23 cellular contexts compared by ENCODE assay signal in genomic region chr2:50748652-50749174, GRCh38.
"Had no signal": no experiment of that assay in that cellular context is flagged by ENCODE, and none has a peak within 500 bp of the region (broad histone marks: within the 10 kb centered on the region; RNA-seq: fewer than 3 reads in every experiment).

No MANE protein-coding gene starts in this region.

- H3K9me3 Mint-ChIP-seq: nephron progenitor cell had no signal

- H3K4me1 ChIP-seq: adrenal gland, left ventricle myocardium inferior, pancreas, prostate gland, right atrium auricular region, testis had no signal

- H3K27ac ChIP-seq: adrenal gland, heart right ventricle, left ventricle myocardium inferior, pancreas, prostate gland, right atrium auricular region, testis, transverse colon had no signal

- H3K4me3 Mint-ChIP-seq: activated B cell treated with CpG ODN at 0.5 μM for 24 hours; activated CD8-positive, alpha-beta memory T cell treated with anti-CD3 and anti-CD28 coated beads, Interleukin-2, amount 10 ng/mL, durations not matched to agents 7 days and 5 days; activated CD8-positive, alpha-beta T cell treated with anti-CD3 and anti-CD28 coated beads, Interleukin-2, amount 10 ng/mL, durations not matched to agents 7 days and 5 days; activated naive CD8-positive, alpha-beta T cell; endodermal cell; nephron progenitor cell; T-helper 2 cell treated with Interferon-gamma antibody and Interleukin-4, amounts not matched to agents 5 μg/mL and 100 μg/mL, for 36 hours had no signal

- H3K9me3 ChIP-seq: adrenal gland, heart right ventricle, left ventricle myocardium inferior, pancreas, prostate gland, right atrium auricular region, testis, transverse colon had no signal

- H3K27me3 Mint-ChIP-seq: activated B cell treated with CpG ODN at 0.5 μM for 24 hours; activated CD8-positive, alpha-beta memory T cell treated with anti-CD3 and anti-CD28 coated beads, Interleukin-2, amount 10 ng/mL, durations not matched to agents 7 days and 5 days; activated naive CD8-positive, alpha-beta T cell had no signal

- DNase-seq: activated B cell treated with CpG ODN at 0.5 μM for 24 hours; activated CD8-positive, alpha-beta memory T cell treated with anti-CD3 and anti-CD28 coated beads, Interleukin-2, amount 10 ng/mL, durations not matched to agents 7 days and 5 days; activated CD8-positive, alpha-beta T cell treated with anti-CD3 and anti-CD28 coated beads, Interleukin-2, amount 10 ng/mL, durations not matched to agents 7 days and 5 days; activated effector memory CD4-positive, alpha-beta T cell treated with Interleukin-2 at 50 U/mL for 16 hours; activated naive CD4-positive, alpha-beta T cell treated with Interleukin-2 at 50 U/mL for 16 hours; activated T-cell treated with anti-CD3 and anti-CD28 coated beads for 4 hours; adrenal gland; aorta; endodermal cell; foreskin melanocyte; heart right ventricle; left ventricle myocardium inferior; nephron progenitor cell; pancreas; stimulated activated naive CD4-positive, alpha-beta T cell treated with Interleukin-2 at 50 U/mL for 16 hours; T-helper 1 cell; testis; transverse colon had no signal

- H3K27me3 ChIP-seq: adrenal gland, heart right ventricle, pancreas, right atrium auricular region, testis, transverse colon had no signal

- H3K27ac Mint-ChIP-seq: activated B cell treated with CpG ODN at 0.5 μM for 24 hours; activated CD8-positive, alpha-beta memory T cell treated with anti-CD3 and anti-CD28 coated beads, Interleukin-2, amount 10 ng/mL, durations not matched to agents 7 days and 5 days; activated CD8-positive, alpha-beta T cell treated with anti-CD3 and anti-CD28 coated beads, Interleukin-2, amount 10 ng/mL, durations not matched to agents 7 days and 5 days; activated naive CD8-positive, alpha-beta T cell; endodermal cell; nephron progenitor cell; T-helper 2 cell treated with Interferon-gamma antibody and Interleukin-4, amounts not matched to agents 5 μg/mL and 100 μg/mL, for 36 hours had no signal

- H3K36me3 Mint-ChIP-seq: activated CD8-positive, alpha-beta memory T cell treated with anti-CD3 and anti-CD28 coated beads, Interleukin-2, amount 10 ng/mL, durations not matched to agents 7 days and 5 days; activated naive CD8-positive, alpha-beta T cell had no signal

- H3K4me3 ChIP-seq: adrenal gland, heart right ventricle, left ventricle myocardium inferior, lung, pancreas, prostate gland, right atrium auricular region, testis, transverse colon had no signal

- H3K4me1 Mint-ChIP-seq: activated B cell treated with CpG ODN at 0.5 μM for 24 hours; activated CD8-positive, alpha-beta memory T cell treated with anti-CD3 and anti-CD28 coated beads, Interleukin-2, amount 10 ng/mL, durations not matched to agents 7 days and 5 days; endodermal cell had no signal

- H3K36me3 ChIP-seq: adrenal gland, heart right ventricle, left ventricle myocardium inferior, pancreas, prostate gland, right atrium auricular region, transverse colon had no signal
